Comparison of ENCODE assay signal across 1 cellular context in the genomic region with DNA sequence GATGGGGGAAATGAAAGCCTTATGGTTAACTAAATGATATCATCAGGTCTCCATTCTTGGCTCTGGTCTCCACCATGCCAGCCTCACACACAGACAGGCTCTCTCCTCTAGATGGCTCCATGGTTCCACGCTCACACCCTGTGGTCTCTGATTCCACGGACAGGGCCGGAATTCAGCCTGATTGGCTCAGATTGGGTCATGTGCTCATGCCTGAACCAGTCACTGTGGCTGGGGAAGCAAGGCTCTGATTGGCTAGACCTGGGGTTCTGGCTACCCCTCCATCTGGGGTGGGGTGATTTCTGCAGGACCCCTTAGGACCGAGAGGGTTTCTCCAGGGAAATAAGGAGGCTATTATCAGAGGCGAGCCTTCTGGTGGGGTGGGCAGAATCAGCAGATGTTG.
TF ChIP-seq lines count a peak whose summit lies in the region.

No MANE protein-coding gene starts in this region.

TF ChIP-seq in GM12878, 131 proteins besides CTCF, POLR2A, EP300 and RAD21 (continued from another document):
- TF ChIP-seq CUX1 (IDR thresholded peaks at IDR 0.05; ENCODE audit: insufficient replicate concordance, low read depth, low read length) = no peak
- TF ChIP-seq SP1 (IDR thresholded peaks at IDR 0.05; ENCODE audit: low read depth, low read length) = peak; percentile 12
- TF ChIP-seq MXI1 (IDR thresholded peaks at IDR 0.05; ENCODE audit: low read depth, low read length) = no peak
- TF ChIP-seq BCLAF1 (IDR thresholded peaks at IDR 0.05) = no peak
- TF ChIP-seq CBX5 (IDR thresholded peaks at IDR 0.05; ENCODE audit: low read depth) = no peak
- peak; percentile 85 for TF ChIP-seq USF1 (IDR thresholded peaks at IDR 0.05; ENCODE audit: borderline replicate concordance, extremely low read length, insufficient read depth, low read depth, low read length)
- TF ChIP-seq CEBPB (IDR thresholded peaks at IDR 0.05; ENCODE audit: borderline replicate concordance in 1 of 2, low read depth in 2 of 2, low read length in 2 of 2) = no peak
- TF ChIP-seq BCL3 (IDR thresholded peaks at IDR 0.05; ENCODE audit: borderline replicate concordance, insufficient read depth, low read depth, low read length, poor library complexity, severe bottlenecking) = no peak
- 0 out of 2 replicates have a peak, but pooled peaks have one; percentile 33 for TF ChIP-seq RUNX3 (IDR thresholded peaks at IDR 0.05; ENCODE audit: low read length)
- TF ChIP-seq, protein P1, sequence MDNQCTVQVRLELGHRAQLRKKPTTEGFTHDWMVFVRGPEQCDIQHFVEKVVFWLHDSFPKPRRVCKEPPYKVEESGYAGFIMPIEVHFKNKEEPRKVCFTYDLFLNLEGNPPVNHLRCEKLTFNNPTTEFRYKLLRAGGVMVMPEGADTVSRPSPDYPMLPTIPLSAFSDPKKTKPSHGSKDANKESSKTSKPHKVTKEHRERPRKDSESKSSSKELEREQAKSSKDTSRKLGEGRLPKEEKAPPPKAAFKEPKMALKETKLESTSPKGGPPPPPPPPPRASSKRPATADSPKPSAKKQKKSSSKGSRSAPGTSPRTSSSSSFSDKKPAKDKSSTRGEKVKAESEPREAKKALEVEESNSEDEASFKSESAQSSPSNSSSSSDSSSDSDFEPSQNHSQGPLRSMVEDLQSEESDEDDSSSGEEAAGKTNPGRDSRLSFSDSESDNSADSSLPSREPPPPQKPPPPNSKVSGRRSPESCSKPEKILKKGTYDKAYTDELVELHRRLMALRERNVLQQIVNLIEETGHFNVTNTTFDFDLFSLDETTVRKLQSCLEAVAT (IDR thresholded peaks at IDR 0.05) = no peak
TF ChIP-seq in GM12878: peak in this region for 4.
